In the genomic region with DNA sequence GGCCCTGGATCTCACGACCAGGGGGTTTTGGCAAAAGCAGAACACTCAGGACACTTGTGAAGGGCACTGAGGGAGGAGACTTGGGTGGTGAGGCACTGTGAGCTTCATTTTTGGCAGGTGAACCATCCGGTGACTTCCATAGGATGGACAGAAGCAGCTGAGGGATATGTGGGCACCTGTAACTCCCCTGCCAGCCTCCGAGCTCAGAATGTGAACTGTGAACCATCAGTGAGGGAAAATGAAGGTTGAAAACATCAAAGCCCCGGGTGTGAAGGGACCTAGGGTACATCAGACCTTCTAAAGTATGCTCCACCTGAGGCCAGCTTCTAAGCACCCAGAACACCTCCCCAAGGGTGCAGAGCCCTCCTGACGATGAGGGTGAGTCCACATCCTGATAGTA, we compare ENCODE assay signal across 26 cellular contexts.
"Had no signal": no experiment of that assay in that cellular context is flagged by ENCODE, and none has a peak within 500 bp of the region (broad histone marks: within the 10 kb centered on the region; RNA-seq: fewer than 3 reads in every experiment).

No MANE protein-coding gene starts in this region.

- DNase-seq: colonic mucosa; cortex of kidney; dermis blood vessel endothelial cell; dorsolateral prefrontal cortex; effector CD4-positive, alpha-beta T cell; effector CD8-positive, alpha-beta T cell; effector memory CD4-positive, alpha-beta T cell; effector memory CD8-positive, alpha-beta T cell; endodermal cell; erythroblast; esophagus squamous epithelium; foreskin fibroblast; foreskin keratinocyte; foreskin melanocyte; gastrocnemius medialis; glutamatergic neuron; head of caudate nucleus; heart left ventricle; heart right ventricle had no signal

- H3K9me3 ChIP-seq: colonic mucosa, esophagus squamous epithelium, gastrocnemius medialis, gastroesophageal sphincter, heart left ventricle, heart right ventricle had no signal

- FAIRE-seq: colon, endometrium, endothelial cell of umbilical vein, frontal cortex had no signal

- H3K4me1 ChIP-seq: colonic mucosa, esophagus squamous epithelium, foreskin keratinocyte, gastrocnemius medialis, heart left ventricle, heart right ventricle had no signal

- H3K27me3 ChIP-seq: colonic mucosa, dorsolateral prefrontal cortex, esophagus squamous epithelium, foreskin keratinocyte, gastrocnemius medialis, gastroesophageal sphincter had no signal

- H3K36me3 ChIP-seq: colonic mucosa, esophagus squamous epithelium, gastrocnemius medialis, heart left ventricle, heart right ventricle had no signal

- H3K27ac ChIP-seq: colonic mucosa, coronary artery, dorsolateral prefrontal cortex, epithelial cell of prostate, esophagus squamous epithelium, foreskin keratinocyte, gastrocnemius medialis, gastroesophageal sphincter, heart left ventricle, heart right ventricle had no signal

- H3K4me3 ChIP-seq: colonic mucosa, coronary artery, dorsolateral prefrontal cortex, esophagus squamous epithelium, gastrocnemius medialis, gastroesophageal sphincter, heart left ventricle, heart right ventricle had no signal
